ENCODE assay signal across 13 cellular contexts in genomic region chr17:75241996-75242460, GRCh38. TPM values are rescaled to one million over a fixed set of nuclear protein-coding genes. Genes with fewer than 3 reads are reported as not detected.
A peak's percentile ranks its signal among the peaks of the same experiment; 100 is the strongest.
DNase-seq lines count a peak whose midpoint lies in the region; ATAC-seq and TF ChIP-seq lines count a peak whose summit lies in the region.
"Had no signal": no experiment of that assay in that cellular context is flagged by ENCODE, and none has a peak within 500 bp of the region (broad histone marks: within the 10 kb centered on the region; RNA-seq: fewer than 3 reads in every experiment).

No MANE protein-coding gene starts in this region.

- POLR2A ChIA-PET in OCI-LY7 (lab: Charles Lee), result interaction anchor here (1.6 to 1.7 kb wide), 2 partner anchors 18 to 20 kb away, joined by 5 to 9 read pairs; partner anchors contain the start of genes GGA3 and MRPS7

- H3K9me2 ChIP-seq in OCI-LY7 (ENCODE audit: insufficient read depth, low read length), result no peaks in the 10 kb centered on the region

- H3K9me3 ChIP-seq in OCI-LY7 (ENCODE audit: low read length) (no peaks in the 10 kb centered on the region), gastrocnemius medialis (no peaks in the 10 kb centered on the region)
- H3K9me3 ChIP-seq: mucosa of descending colon had no signal

- TF ChIP-seq POLR2A in gastrocnemius medialis (IDR thresholded peaks at IDR 0.05), result no peak

- peaks cover 4% of the 10 kb centered on the region; the same call in 1 of the 2 replicates for H3K79me2 ChIP-seq in OCI-LY7 (ENCODE audit: insufficient read depth, low read depth, low read length)

- intact Hi-C loops in OCI-LY7 (cut with micrococcal nuclease; ENCODE audit: unreplicated experiment) (loop anchor here (5.0 kb wide), 1 partner anchor 35 kb away; the partner anchor contains the start of gene NUP85), gastrocnemius medialis (cut with DNase I; ENCODE audit: low total_unique reads) (loop anchor here (1.0 kb wide), 1 partner anchor 28 kb away; no protein-coding TSS in a partner anchor), Right ventricle myocardium inferior (cut with DNase I) (no loop called here)

- TF ChIP-seq CTCF in OCI-LY7 (conservative IDR thresholded peaks at IDR 0.05; ENCODE audit: low read length) (no peak), astrocyte of the spinal cord (IDR thresholded peaks at IDR 0.05; ENCODE audit: low read depth, low read length) (no peak), gastrocnemius medialis (IDR thresholded peaks at IDR 0.05 in 4 of 5, conservative IDR thresholded peaks at IDR 0.05 in 1 of 5) (no peak)

- H3K36me3 ChIP-seq in OCI-LY7 (ENCODE audit: insufficient read depth, low read length) (peaks cover 95% of the 10 kb centered on the region), gastrocnemius medialis (peaks cover 0 to 79% of the 10 kb centered on the region in 2 donors)

- H3K36me3 Mint-ChIP-seq in T-helper 1 cell treated with Interleukin-12 subunit alpha and Interleukin-12 subunit beta and Interleukin-4 antibody, amounts not matched to agents 30 μg/mL and 1 μg/mL, for 36 hours (ENCODE audit: low read depth), result peaks cover 49% of the 10 kb centered on the region

- in situ Hi-C loops in astrocyte of the spinal cord (cut with HindIII; ENCODE audit: low sequenced_read_pairs), result no loop called here
- in situ Hi-C loops in gastrocnemius medialis (cut with MboI; ENCODE audit: low sequenced_read_pairs in 4 of 4), result no loop called here
- in situ Hi-C loops in G401 (cut with HindIII; ENCODE audit: low sequenced_read_pairs), result no loop called here

- H3K4me3 Mint-ChIP-seq in T-helper 1 cell treated with Interleukin-12 subunit alpha and Interleukin-12 subunit beta and Interleukin-4 antibody, amounts not matched to agents 30 μg/mL and 1 μg/mL, for 36 hours, result no peak overlapping the region

- no peaks in the 10 kb centered on the region for H3K27me3 ChIP-seq in gastrocnemius medialis

- H3K4me1 ChIP-seq in OCI-LY7 (ENCODE audit: insufficient read depth, low read length, poor library complexity, severe bottlenecking) (peaks cover 57% of the 10 kb centered on the region), gastrocnemius medialis (peaks cover 9 to 26% of the 10 kb centered on the region in 2 donors)

- no peak overlapping the region for H2AFZ ChIP-seq in OCI-LY7 (ENCODE audit: low read length)

- H3K9me3 Mint-ChIP-seq in T-helper 1 cell treated with Interleukin-12 subunit alpha and Interleukin-12 subunit beta and Interleukin-4 antibody, amounts not matched to agents 30 μg/mL and 1 μg/mL, for 36 hours, result no peaks in the 10 kb centered on the region

- H3K27me3 Mint-ChIP-seq in T-helper 1 cell treated with Interleukin-12 subunit alpha and Interleukin-12 subunit beta and Interleukin-4 antibody, amounts not matched to agents 30 μg/mL and 1 μg/mL, for 36 hours (ENCODE audit: low read depth), result no peaks in the 10 kb centered on the region

- DNase-seq in T-helper 1 cell (no peak), OCI-LY7 (ENCODE audit: low spot score) (no peak), astrocyte of the spinal cord (ENCODE audit: low read depth, low spot score) (peak; percentile 19), gastrocnemius medialis (peak; percentile 61 to 91), amygdala (lab: John Stamatoyannopoulos, UW) (no peak), G401 (ENCODE audit: low spot score) (no peak), Right ventricle myocardium inferior (ENCODE audit: missing footprints) (no peak)
- DNase-seq: activated CD4-positive, CD25-positive, alpha-beta regulatory T cell treated with anti-CD3 and anti-CD28 coated beads, Interleukin-2, amount 50 U/mL, for 72 hours; NCI-H2081; stimulated activated CD4-positive, alpha-beta T cell treated with anti-CD3 and anti-CD28 coated beads, Interleukin-12 subunit alpha, Interleukin-12 subunit beta, amount 100 ng/mL, for 4 hours had no signal

- H3K4me2 ChIP-seq in OCI-LY7 (ENCODE audit: low read length), result no peak overlapping the region

- H3K4me3 ChIP-seq in OCI-LY7 (ENCODE audit: low read depth, low read length, poor library complexity, severe bottlenecking) (no peak overlapping the region), astrocyte of the spinal cord (ENCODE audit: low read depth, low read length) (no peak overlapping the region), gastrocnemius medialis (no peak overlapping the region)
- H3K4me3 ChIP-seq: mucosa of descending colon had no signal

- peak; percentile 76 to 78 for ATAC-seq in gastrocnemius medialis
- ATAC-seq in Right ventricle myocardium inferior, result no peak

- CTCF ChIA-PET in OCI-LY7 (lab: Charles Lee; ENCODE audit: unreplicated experiment), result interaction anchor here (0.6 to 0.9 kb wide), 2 partner anchors 19 to 185 kb away, joined by 3 to 4 read pairs; no protein-coding TSS in a partner anchor

- no peaks in the 10 kb centered on the region for H4K20me1 ChIP-seq in OCI-LY7 (ENCODE audit: insufficient read depth, low read length)

- BruUV-seq in OCI-LY7 (replicated peaks; lab: Mats Ljungman, UMichigan), result no TSS peak

- peak overlapping the region; percentile 79 for H3K27ac Mint-ChIP-seq in T-helper 1 cell treated with Interleukin-12 subunit alpha and Interleukin-12 subunit beta and Interleukin-4 antibody, amounts not matched to agents 30 μg/mL and 1 μg/mL, for 36 hours

- peaks cover 31% of the 10 kb centered on the region for H3K4me1 Mint-ChIP-seq in T-helper 1 cell treated with Interleukin-12 subunit alpha and Interleukin-12 subunit beta and Interleukin-4 antibody, amounts not matched to agents 30 μg/mL and 1 μg/mL, for 36 hours (ENCODE audit: low read depth)

- H3K27ac ChIP-seq in OCI-LY7 (ENCODE audit: low read depth, low read length, poor library complexity, severe bottlenecking), result peak overlapping the region; percentile 75
- peak overlapping the region; percentile 72 to 87 (median 78) for H3K27ac ChIP-seq in gastrocnemius medialis
- H3K27ac ChIP-seq: 22Rv1 had no signal

RNA-seq across cellular contexts. Expression of gene GGA3, which starts 19.4 kb away (rescaled TPM):
- total RNA-seq in OCI-LY7 (2014; rRNA removed; shearing (Covaris generic)), result 52.3 and 77.6 TPM in 2 replicates
- total RNA-seq in OCI-LY7 (2022), result 106 and 122 TPM in 2 replicates
- 10 to 100 TPM; 31.3 to 42.3 (median 35.3) TPM for total RNA-seq in gastrocnemius medialis
- total RNA-seq in G401 (2014; rRNA removed; shearing (Covaris generic)), result 16.6 and 25.4 TPM in 2 replicates
- 25.1 TPM for total RNA-seq in Right ventricle myocardium inferior

RNA-seq across cellular contexts. Expression of gene MRPS7, which starts 19.7 kb away (rescaled TPM):
- total RNA-seq in OCI-LY7 (2014; rRNA removed; shearing (Covaris generic)), result 123 and 127 TPM in 2 replicates
- total RNA-seq in OCI-LY7 (2022) (90.2 and 103 TPM in 2 replicates), gastrocnemius medialis (100 to 1,000 TPM in 1 of 4 donors, 10 to 100 TPM in 3; 68.5 to 118 (median 82.6) TPM), Right ventricle myocardium inferior (123 TPM)
- total RNA-seq in G401 (2014; rRNA removed; shearing (Covaris generic)), result 87.4 and 107 TPM in 2 replicates

RNA-seq across cellular contexts. Expression of gene MIF4GD, which starts 29.0 kb away (rescaled TPM):
- 69.4 and 70.9 TPM in 2 replicates for total RNA-seq in OCI-LY7 (2014; rRNA removed; shearing (Covaris generic))
- total RNA-seq in OCI-LY7 (2022), result 132 and 139 TPM in 2 replicates
- total RNA-seq in gastrocnemius medialis, result 10 to 100 TPM; 50.5 to 96.1 (median 72.4) TPM
- total RNA-seq in G401 (2014; rRNA removed; shearing (Covaris generic)), result 12.1 and 15.1 TPM in 2 replicates
- 15.1 TPM for total RNA-seq in Right ventricle myocardium inferior

RNA-seq across cellular contexts. Expression of gene NUP85, which starts 36.5 kb away (rescaled TPM):
- total RNA-seq in OCI-LY7 (2014; rRNA removed; shearing (Covaris generic)), result 129 and 130 TPM in 2 replicates
- 187 and 219 TPM in 2 replicates for total RNA-seq in OCI-LY7 (2022)
- 10 to 100 TPM in 3 of 4 donors, 1 to 10 TPM in 1; 9.4 to 27.7 (median 13.6) TPM for total RNA-seq in gastrocnemius medialis
- 80.2 and 86.3 TPM in 2 replicates for total RNA-seq in G401 (2014; rRNA removed; shearing (Covaris generic))
- total RNA-seq in Right ventricle myocardium inferior, result 28.7 TPM

RNA-seq across cellular contexts. Expression of gene SLC25A19, which starts 47.2 kb away (rescaled TPM):
- 113 TPM in 2 replicates for total RNA-seq in OCI-LY7 (2014; rRNA removed; shearing (Covaris generic))
- 118 and 144 TPM in 2 replicates for total RNA-seq in OCI-LY7 (2022)
- total RNA-seq in gastrocnemius medialis, result 10 to 100 TPM in 3 of 4 donors, 1 to 10 TPM in 1; 6.1 to 18.7 (median 14.4) TPM
- total RNA-seq in G401 (2014; rRNA removed; shearing (Covaris generic)), result 14.7 and 15.6 TPM in 2 replicates
- 19.5 TPM for total RNA-seq in Right ventricle myocardium inferior

Comparison
In these comparisons a context has a peak if more than half of its experiments do, and no peak if none do; other contexts are left out.
1. DNase-seq: peak in astrocyte of the spinal cord (single experiment) and gastrocnemius medialis (2 of 2); none in T-helper 1 cell (0 of 5), OCI-LY7 (single experiment), amygdala (0 of 56), G401 (single experiment) and Right ventricle myocardium inferior (single experiment).